ENCODE assay signal across 19 cellular contexts in genomic region chr5:33794550-33795300, GRCh38.
DNase-seq lines count a peak whose midpoint lies in the region; TF ChIP-seq lines count a peak whose summit lies in the region.
"Had no signal": no experiment of that assay in that cellular context is flagged by ENCODE, and none has a peak within 500 bp of the region (broad histone marks: within the 10 kb centered on the region; RNA-seq: fewer than 3 reads in every experiment).

No MANE protein-coding gene starts in this region.

- no peak overlapping the region for H2BK5ac ChIP-seq in mesenchymal stem cell (ENCODE audit: low read depth, low read length, poor library complexity, severe bottlenecking)

- H2AK5ac ChIP-seq in mesenchymal stem cell (ENCODE audit: low read length, severe bottlenecking) = no peak overlapping the region

- H2BK120ac ChIP-seq in mesenchymal stem cell (ENCODE audit: low read depth, low read length) = no peak overlapping the region

- H2AFZ ChIP-seq in mammary epithelial cell (ENCODE audit: low read depth, low read length) (no peak overlapping the region), mesenchymal stem cell (ENCODE audit: low read depth, low read length) (no peak overlapping the region)

- peak overlapping the region; percentile 47 for H3K4me3 ChIP-seq in AG04449 (ENCODE audit: low read depth, low read length)
- no peak overlapping the region for H3K4me3 ChIP-seq in mammary epithelial cell (replicated peaks in 1 of 3; ENCODE audit: insufficient read depth in 1 of 3, low read depth in 2 of 3, low read length in 3 of 3)
- peak overlapping the region in 1 of 2 experiments; percentile 66 for H3K4me3 ChIP-seq in mesenchymal stem cell (ENCODE audit: insufficient read depth in 1 of 2, low read depth in 1 of 2, low read length in 2 of 2)
- H3K4me3 ChIP-seq: SJCRH30 had no signal

- BruUV-seq in mammary epithelial cell (replicated peaks; lab: Mats Ljungman, UMichigan) = no TSS peak

- DNase-seq in AG04449 (ENCODE audit: low read depth, low spot score) (no peak), HFFc6 (no peak), mammary epithelial cell (peak; percentile 25), mesenchymal stem cell (peak; percentile 71), DMS153 treated with DMSO at 0.1 percent for 48 hours (lab: John Stamatoyannopoulos, UW; ENCODE audit: unreplicated experiment) (no peak), putamen (ENCODE audit: low spot score) (no peak)
- DNase-seq in stimulated activated CD4-positive, alpha-beta T cell treated with anti-CD3 and anti-CD28 coated beads, Interleukin-4, amount 100 ng/mL, for 1 hour = no peak
- no peak for DNase-seq in NK-92 treated with Interleukin-12 subunit alpha and Interleukin-12 subunit beta, amount 100 ng/mL, for 24 hours (lab: John Stamatoyannopoulos, UW)
- DNase-seq: activated CD4-positive, alpha-beta T cell treated with anti-CD3 and anti-CD28 coated beads for 4 hours; AML-193; central memory CD4-positive, alpha-beta T cell; heart left ventricle; kidney; NCI-H1436; occipital lobe; SJCRH30; stimulated activated naive CD8-positive, alpha-beta T cell treated with anti-CD3 and anti-CD28 coated beads, Interleukin-15, Interleukin-2, amounts not matched to agents 100 U/mL and 50 U/mL, for 24 hours; T1000 had no signal

- H4K8ac ChIP-seq in mesenchymal stem cell (ENCODE audit: low read length) = peak overlapping the region; percentile 94

- H3K4me2 ChIP-seq in mammary epithelial cell (ENCODE audit: insufficient read depth, low read depth, low read length) (no peak overlapping the region), mesenchymal stem cell (ENCODE audit: low read length, poor library complexity, severe bottlenecking) (no peak overlapping the region)

- H3K4me3 Mint-ChIP-seq in HFFc6 = peak overlapping the region; percentile 85

- POLR2A ChIA-PET in AG04449 (lab: Yijun Ruan, JAX) = interaction anchor here (1.1 to 1.4 kb wide), 2 partner anchors 30 to 133 kb away, joined by 3 to 6 read pairs; no protein-coding TSS in a partner anchor

- peaks cover 25% of the 10 kb centered on the region for H3K36me3 Mint-ChIP-seq in HFFc6 (ENCODE audit: low read depth)
- H3K36me3 Mint-ChIP-seq: activated naive CD4-positive, alpha-beta T cell treated with anti-CD3 and anti-CD28 coated beads, Interleukin-2, amount 50 U/mL, for 72 hours had no signal

- H4K91ac ChIP-seq in mesenchymal stem cell (ENCODE audit: low read length) = peak overlapping the region; percentile 89

- H3K9ac ChIP-seq in mammary epithelial cell (ENCODE audit: insufficient read depth, low read length) = no peak overlapping the region
- peak overlapping the region; percentile 79 for H3K9ac ChIP-seq in mesenchymal stem cell (ENCODE audit: low read length)

- peaks cover 45% of the 10 kb centered on the region for H3K4me1 Mint-ChIP-seq in HFFc6 (ENCODE audit: low read depth)

- H3K79me2 ChIP-seq in mammary epithelial cell (ENCODE audit: insufficient read depth, low read length) = no peaks in the 10 kb centered on the region

- no peaks in the 10 kb centered on the region for H3K9me3 Mint-ChIP-seq in HFFc6
- H3K9me3 Mint-ChIP-seq: activated naive CD4-positive, alpha-beta T cell treated with anti-CD3 and anti-CD28 coated beads, Interleukin-2, amount 50 U/mL, for 72 hours had no signal

- H3K27ac ChIP-seq in mammary epithelial cell (ENCODE audit: insufficient read depth, low read depth, low read length) (no peak overlapping the region), mesenchymal stem cell (ENCODE audit: low read length, poor library complexity, severe bottlenecking) (peak overlapping the region; percentile 21)
- H3K27ac ChIP-seq: SJCRH30 had no signal

- H3K4me1 ChIP-seq in mammary epithelial cell (ENCODE audit: insufficient read depth, low read length) = no peaks in the 10 kb centered on the region
- peaks cover 11% of the 10 kb centered on the region for H3K4me1 ChIP-seq in mesenchymal stem cell (ENCODE audit: control insufficient read depth, insufficient read depth, low read depth, low read length)

- peak overlapping the region in 1 of 2 experiments; percentile 2 for H3K4ac ChIP-seq in mesenchymal stem cell (ENCODE audit: low read depth in 1 of 2, low read length in 2 of 2)

- TF ChIP-seq CTCF in AG04449 (IDR thresholded peaks at IDR 0.05; ENCODE audit: insufficient read depth, low read length, missing control alignments) (no peak), HFFc6 (IDR thresholded peaks at IDR 0.05) (no peak), mammary epithelial cell (conservative IDR thresholded peaks at IDR 0.05 in 1 of 2, IDR thresholded peaks at IDR 0.05 in 1 of 2; ENCODE audit: extremely low read depth in 1 of 2, insufficient read depth in 1 of 2, low read depth in 1 of 2, low read length in 2 of 2) (no peak)

- no peaks in the 10 kb centered on the region for H4K20me1 ChIP-seq in mammary epithelial cell (ENCODE audit: insufficient read depth, low read length)

- H3K14ac ChIP-seq in mesenchymal stem cell (ENCODE audit: low read length in 2 of 2) = no peak overlapping the region

- H3K18ac ChIP-seq in mesenchymal stem cell (ENCODE audit: low read depth in 1 of 2, low read length in 2 of 2) = peak overlapping the region; percentile 44 to 95

- peaks cover 3% of the 10 kb centered on the region; the same call in 1 of the 2 replicates for H3K27me3 Mint-ChIP-seq in HFFc6 (ENCODE audit: insufficient read depth)

- H3K9me3 ChIP-seq in mammary epithelial cell (replicated peaks; ENCODE audit: insufficient read depth, low read length) (no peaks in the 10 kb centered on the region), mesenchymal stem cell (ENCODE audit: control insufficient read depth, low read length) (no peaks in the 10 kb centered on the region)
- H3K9me3 ChIP-seq: heart left ventricle, SJCRH30 had no signal

- no peak overlapping the region for H3K23ac ChIP-seq in mesenchymal stem cell (ENCODE audit: low read length in 2 of 2)

- CTCF ChIA-PET in AG04449 (lab: Yijun Ruan, JAX) (interaction anchor here (0.8 to 2.4 kb wide), 5 partner anchors 11 to 175 kb away, joined by 3 to 10 read pairs (median 4); no protein-coding TSS in a partner anchor), mammary epithelial cell (lab: Charles Lee; ENCODE audit: low non-redundant PET) (no interaction called here)

- dilution Hi-C loops in mammary epithelial cell (cut with HindIII; ENCODE audit: low sequenced_read_pairs) = no loop called here

- H3K36me3 ChIP-seq in mammary epithelial cell (ENCODE audit: insufficient read depth, low read length) (no peaks in the 10 kb centered on the region), mesenchymal stem cell (ENCODE audit: control insufficient read depth in 1 of 2, insufficient read depth in 2 of 2, low read depth in 1 of 2, low read length in 2 of 2) (peaks cover 3% of the 10 kb centered on the region in 2 experiments)
- H3K36me3 ChIP-seq: heart left ventricle, SJCRH30 had no signal

- peak overlapping the region; percentile 38 to 87 for H2BK12ac ChIP-seq in mesenchymal stem cell (ENCODE audit: low read length in 2 of 2)

- WGBS in mammary epithelial cell (ENCODE audit: low coverage, missing lambda C conversion rate) = 81% methylated on average over 9 of the region's 10 CpGs
- WGBS in mesenchymal stem cell = 54% methylated on average over 7 of the region's 10 CpGs

- H3K27ac Mint-ChIP-seq in HFFc6 = peak overlapping the region; percentile 85
- H3K27ac Mint-ChIP-seq: activated naive CD4-positive, alpha-beta T cell treated with anti-CD3 and anti-CD28 coated beads, Interleukin-2, amount 50 U/mL, for 72 hours had no signal

- H3K27me3 ChIP-seq in mammary epithelial cell (ENCODE audit: insufficient read depth, low read length) (no peaks in the 10 kb centered on the region), mesenchymal stem cell (ENCODE audit: control insufficient read depth in 1 of 2, insufficient read depth in 1 of 2, low read length in 2 of 2) (no peaks in the 10 kb centered on the region)
- H3K27me3 ChIP-seq: heart left ventricle, SJCRH30 had no signal

- H3K79me1 ChIP-seq in mesenchymal stem cell (replicated peaks; ENCODE audit: low read length, poor library complexity, severe bottlenecking) = peaks cover 22% of the 10 kb centered on the region

- intact Hi-C loops in mammary epithelial cell (cut with micrococcal nuclease) = no loop called here

- peak overlapping the region; percentile 37 for H2BK15ac ChIP-seq in mesenchymal stem cell (ENCODE audit: low read depth, poor library complexity, severe bottlenecking)

- in situ Hi-C loops in mammary epithelial cell (cut with MboI; ENCODE audit: low sequenced_read_pairs in 2 of 2) = no loop called here

Comparison
In these comparisons a context has a peak if more than half of its experiments do, and no peak if none do; other contexts are left out.
1. DNase-seq: peak in mammary epithelial cell (single experiment) and mesenchymal stem cell (single experiment); none in AG04449 (single experiment), HFFc6 (single experiment), DMS153 treated with DMSO at 0.1 percent for 48 hours (single experiment), stimulated activated CD4-positive, alpha-beta T cell treated with anti-CD3 and anti-CD28 coated beads, Interleukin-4, amount 100 ng/mL, for 1 hour (single experiment), putamen (single experiment) and NK-92 treated with Interleukin-12 subunit alpha and Interleukin-12 subunit beta, amount 100 ng/mL, for 24 hours (single experiment).